8 cellular contexts compared by ENCODE assay signal in genomic region chr5:96808541-96808828, GRCh38. TPM values are rescaled to one million over a fixed set of nuclear protein-coding genes. Genes with fewer than 3 reads are reported as not detected.
DNase-seq lines count a peak whose midpoint lies in the region; ATAC-seq and TF ChIP-seq lines count a peak whose summit lies in the region.

No MANE protein-coding gene starts in this region.

- peak overlapping the region; percentile 72 to 97 for H4K8ac ChIP-seq in IMR-90 (ENCODE audit: low read depth in 2 of 2, low read length in 2 of 2)

- in situ Hi-C loops in IMR-90 (cut with MboI; ENCODE audit: low sequenced_read_pairs) (no loop called here), G401 (cut with HindIII; ENCODE audit: low sequenced_read_pairs) (no loop called here)

- H3K9ac ChIP-seq in IMR-90 (ENCODE audit: low read depth, low read length) = peak overlapping the region; percentile 56; the same call in 1 of the 2 replicates
- H3K9ac ChIP-seq in muscle layer of colon (ENCODE audit: low read length) = peak overlapping the region; percentile 53

- peak overlapping the region; percentile 83 for H3K4me2 ChIP-seq in IMR-90 (ENCODE audit: low read depth, low read length)

- H3K56ac ChIP-seq in IMR-90 (ENCODE audit: extremely low read depth, insufficient read depth, low read length) = peak overlapping the region; percentile 73; the same call in 1 of the 2 replicates

- peak overlapping the region; percentile 86 for H4K5ac ChIP-seq in IMR-90 (ENCODE audit: low read depth, low read length)

- peak overlapping the region; percentile 82; the same call in 2 of the 3 replicates for H2BK15ac ChIP-seq in IMR-90 (ENCODE audit: low read depth, low read length)

- ATAC-seq in IMR-90 (ENCODE audit: low read depth) (no peak), sciatic nerve (no peak)

- H3K9me1 ChIP-seq in IMR-90 (ENCODE audit: insufficient read depth, low read length) = no peaks in the 10 kb centered on the region

- H2AFZ ChIP-seq in IMR-90 (replicated peaks; ENCODE audit: low read length, poor library complexity) = peak overlapping the region; percentile 96

- DNase-seq in A673 (ENCODE audit: low spot score) (no peak), IMR-90 (no peak), cardiac fibroblast (ENCODE audit: low read depth in 2 of 2) (no peak), EL (no peak), G401 (ENCODE audit: low spot score) (no peak), NCI-H128 (lab: John Stamatoyannopoulos, UW; ENCODE audit: unreplicated experiment) (no peak), sciatic nerve (ENCODE audit: low spot score) (no peak)

- H3K4ac ChIP-seq in IMR-90 (ENCODE audit: low read depth, low read length) = peak overlapping the region; percentile 92

- H2AK9ac ChIP-seq in IMR-90 (replicated peaks; ENCODE audit: low read depth, low read length, poor library complexity) = peak overlapping the region; percentile 84

- peak overlapping the region; percentile 77; the same call in 1 of the 2 replicates for H2AK5ac ChIP-seq in IMR-90 (ENCODE audit: low read depth, low read length)

- dilution Hi-C loops in IMR-90 (cut with HindIII; ENCODE audit: low sequenced_read_pairs, unreplicated experiment) = no loop called here

- BruUV-seq in A673 (replicated peaks; lab: Mats Ljungman, UMichigan) (TSS peak; percentile 79), IMR-90 (replicated peaks; lab: Mats Ljungman, UMichigan) (no TSS peak)

- H3K36me3 ChIP-seq in A673 (ENCODE audit: insufficient read depth, low read length, poor library complexity, severe bottlenecking) (no peaks in the 10 kb centered on the region), IMR-90 (ENCODE audit: control insufficient read depth, insufficient read depth, low read length) (no peaks in the 10 kb centered on the region; the same call in 1 of the 2 replicates), muscle layer of colon (ENCODE audit: insufficient read depth, low read length) (peaks cover 2% of the 10 kb centered on the region)

- no peaks in the 10 kb centered on the region for H4K20me1 ChIP-seq in IMR-90 (ENCODE audit: insufficient read depth, low read length)

- peaks cover 12 to 23% of the 10 kb centered on the region in 2 experiments; a peak in 3 of 4 replicates for H3K79me1 ChIP-seq in IMR-90 (ENCODE audit: low read depth in 1 of 2, low read length in 2 of 2)

- intact Hi-C loops in A673 (cut with micrococcal nuclease; ENCODE audit: unreplicated experiment) = no loop called here
- intact Hi-C loops in IMR-90 (cut with micrococcal nuclease) = loop anchor here (1.0 kb wide), 1 partner anchor 127 kb away; no protein-coding TSS in a partner anchor
- intact Hi-C loops in sciatic nerve (cut with DNase I) = no loop called here

- peak overlapping the region; percentile 62 for H3K18ac ChIP-seq in IMR-90 (ENCODE audit: low read depth, low read length)

- peak; percentile 50; the same call in 1 of the 2 replicates for TF ChIP-seq POLR2A in IMR-90 (IDR thresholded peaks at IDR 0.05; ENCODE audit: low read depth, low read length)

- H3K27ac ChIP-seq in A673 (ENCODE audit: low read depth, low read length, poor library complexity, severe bottlenecking) (peak overlapping the region; percentile 96), IMR-90 (ENCODE audit: insufficient read depth, low read length) (peak overlapping the region; percentile 24), muscle layer of colon (ENCODE audit: low read depth, low read length) (peak overlapping the region; percentile 96)

- peak overlapping the region; percentile 79 for H4K91ac ChIP-seq in IMR-90 (ENCODE audit: insufficient read depth, low read depth, low read length)

- H3K14ac ChIP-seq in IMR-90 (replicated peaks; ENCODE audit: low read depth, low read length) = peak overlapping the region; percentile 93

- POLR2A ChIA-PET in A673 (lab: Charles Lee; ENCODE audit: low non-redundant PET) (interaction anchor here (0.6 to 0.7 kb wide), 2 partner anchors 12 to 376 kb away, joined by 4 to 10 read pairs; no protein-coding TSS in a partner anchor), IMR-90 (lab: Charles Lee; ENCODE audit: unreplicated experiment) (interaction anchor here (0.6 to 1.5 kb wide), 3 partner anchors 12 to 53 kb away, joined by 3 to 6 read pairs (median 3); no protein-coding TSS in a partner anchor)

- H2BK120ac ChIP-seq in IMR-90 (ENCODE audit: low read depth, low read length) = peak overlapping the region; percentile 91

- H3K27me3 ChIP-seq in A673 (replicated peaks; ENCODE audit: insufficient read depth, low read depth, low read length, poor library complexity) = no peaks in the 10 kb centered on the region
- no peaks in the 10 kb centered on the region for H3K27me3 ChIP-seq in IMR-90 (ENCODE audit: control insufficient read depth, insufficient read depth, low read length)
- no peaks in the 10 kb centered on the region for H3K27me3 ChIP-seq in muscle layer of colon (ENCODE audit: control insufficient read depth in 1 of 2, insufficient read depth in 2 of 2, low read length in 2 of 2)

- H3K9me3 ChIP-seq in A673 (ENCODE audit: low read depth, low read length, poor library complexity, severe bottlenecking) (no peaks in the 10 kb centered on the region), IMR-90 (ENCODE audit: control insufficient read depth, insufficient read depth, low read length) (no peaks in the 10 kb centered on the region), muscle layer of colon (ENCODE audit: low read length) (no peaks in the 10 kb centered on the region)

- CTCF ChIA-PET in A673 (lab: Charles Lee) = interaction anchor here (1.0 to 1.1 kb wide), 2 partner anchors 56 to 194 kb away, joined by 4 to 7 read pairs; no protein-coding TSS in a partner anchor
- CTCF ChIA-PET in IMR-90 (lab: Yijun Ruan, JAX) = interaction anchor here (0.7 to 1.0 kb wide), 2 partner anchors 19 to 61 kb away, joined by 3 to 5 read pairs; no protein-coding TSS in a partner anchor

- H2BK20ac ChIP-seq in IMR-90 (ENCODE audit: low read depth, low read length) = peak overlapping the region; percentile 91

- WGBS in IMR-90 (ENCODE audit: extremely low coverage in 2 of 2, insufficient read length in 1 of 2), 2 experiments = no CpG with 5 or more reads among the region's 2 CpGs

- peak overlapping the region; percentile 80 for H2BK5ac ChIP-seq in IMR-90 (ENCODE audit: low read depth, low read length, poor library complexity, severe bottlenecking)

- peak overlapping the region; percentile 73 for H3K4me3 ChIP-seq in A673 (ENCODE audit: low read depth, low read length, poor library complexity, severe bottlenecking)
- peak overlapping the region; percentile 42 for H3K4me3 ChIP-seq in IMR-90 (ENCODE audit: insufficient read depth, low read depth, low read length)
- H3K4me3 ChIP-seq in cardiac fibroblast (replicated peaks in 1 of 2; ENCODE audit: low read depth in 2 of 2, low read length in 2 of 2) = peak overlapping the region; percentile 68 to 86
- H3K4me3 ChIP-seq in muscle layer of colon (ENCODE audit: low read depth in 1 of 2, low read length in 2 of 2) = peak overlapping the region; percentile 78 to 97

- no peak for TF ChIP-seq CTCF in A673 (conservative IDR thresholded peaks at IDR 0.05; ENCODE audit: low read depth, low read length)
- TF ChIP-seq CTCF in IMR-90 (conservative IDR thresholded peaks at IDR 0.05; ENCODE audit: low read depth, low read length) = no peak
- no peak for TF ChIP-seq CTCF in cardiac fibroblast (IDR thresholded peaks at IDR 0.05; ENCODE audit: low read depth, low read length)

- peaks cover 5% of the 10 kb centered on the region for H3K4me1 ChIP-seq in A673 (ENCODE audit: insufficient read depth, low read length, poor library complexity, severe bottlenecking)
- H3K4me1 ChIP-seq in IMR-90 (ENCODE audit: control insufficient read depth, insufficient read depth, low read length) = no peaks in the 10 kb centered on the region
- peaks cover 13% of the 10 kb centered on the region for H3K4me1 ChIP-seq in muscle layer of colon (ENCODE audit: insufficient read depth, low read length)

- TF ChIP-seq RAD21 in IMR-90 (IDR thresholded peaks at IDR 0.05; ENCODE audit: low read length) = no peak

- peak overlapping the region; percentile 89; the same call in 1 of the 2 replicates for H3K23ac ChIP-seq in IMR-90 (ENCODE audit: low read depth, low read length)

TF ChIP-seq in IMR-90, 13 proteins besides CTCF, POLR2A, EP300 and RAD21 (continues in another document):
- TF ChIP-seq MXI1 (IDR thresholded peaks at IDR 0.05; ENCODE audit: borderline replicate concordance, low read depth, low read length) = no peak
- TF ChIP-seq BHLHE40 (IDR thresholded peaks at IDR 0.05; ENCODE audit: low read depth, low read length) = no peak
- TF ChIP-seq USF2 (IDR thresholded peaks at IDR 0.05; ENCODE audit: low read depth, low read length) = no peak
- no peak for TF ChIP-seq RFX5 (IDR thresholded peaks at IDR 0.05; ENCODE audit: low read depth, low read length)
- no peak for TF ChIP-seq ELK1 (IDR thresholded peaks at IDR 0.05; ENCODE audit: borderline replicate concordance, low read depth, low read length)
- TF ChIP-seq RCOR1 (IDR thresholded peaks at IDR 0.05; ENCODE audit: insufficient replicate concordance, low read length) = no peak
- TF ChIP-seq MAZ (IDR thresholded peaks at IDR 0.05; ENCODE audit: borderline replicate concordance, low read depth, low read length) = no peak
- TF ChIP-seq CEBPB (IDR thresholded peaks at IDR 0.05; ENCODE audit: low read depth, low read length) = no peak
- no peak for TF ChIP-seq NFE2L2 (IDR thresholded peaks at IDR 0.05; ENCODE audit: low read depth, low read length)
- no peak for TF ChIP-seq FOS (IDR thresholded peaks at IDR 0.05; ENCODE audit: low read depth, low read length)

RNA-seq across cellular contexts. Expression of gene ERAP1, which starts 0.7 kb away (rescaled TPM):
- total RNA-seq in A673 (2021) (41.7 and 42.0 TPM in 2 replicates), IMR-90 (2012; rRNA removed) (17.8 and 22.2 TPM in 2 replicates), sciatic nerve (58.4 TPM)
- polyA plus RNA-seq in IMR-90 (2012; rRNA removed) = 24.2 and 27.2 TPM in 2 replicates
- 6.1 and 12.0 TPM in 2 replicates for polyA plus RNA-seq in IMR-90 (2012; cell fraction: cytosol; rRNA removed)
- 10.4 and 31.9 TPM in 2 replicates for polyA plus RNA-seq in IMR-90 (2012; cell fraction: nucleus; rRNA removed; ENCODE audit: low replicate concordance)
- total RNA-seq in G401 (2014; rRNA removed; shearing (Covaris generic)) = 11.5 and 16.1 TPM in 2 replicates

Comparison
In these comparisons a context has a peak if more than half of its experiments do, and no peak if none do; other contexts are left out.
1. H3K27ac ChIP-seq: peak in every context shown above with its lines; median percentile 96 in A673; 96 in muscle layer of colon; 24 in IMR-90.